In the genomic region with DNA sequence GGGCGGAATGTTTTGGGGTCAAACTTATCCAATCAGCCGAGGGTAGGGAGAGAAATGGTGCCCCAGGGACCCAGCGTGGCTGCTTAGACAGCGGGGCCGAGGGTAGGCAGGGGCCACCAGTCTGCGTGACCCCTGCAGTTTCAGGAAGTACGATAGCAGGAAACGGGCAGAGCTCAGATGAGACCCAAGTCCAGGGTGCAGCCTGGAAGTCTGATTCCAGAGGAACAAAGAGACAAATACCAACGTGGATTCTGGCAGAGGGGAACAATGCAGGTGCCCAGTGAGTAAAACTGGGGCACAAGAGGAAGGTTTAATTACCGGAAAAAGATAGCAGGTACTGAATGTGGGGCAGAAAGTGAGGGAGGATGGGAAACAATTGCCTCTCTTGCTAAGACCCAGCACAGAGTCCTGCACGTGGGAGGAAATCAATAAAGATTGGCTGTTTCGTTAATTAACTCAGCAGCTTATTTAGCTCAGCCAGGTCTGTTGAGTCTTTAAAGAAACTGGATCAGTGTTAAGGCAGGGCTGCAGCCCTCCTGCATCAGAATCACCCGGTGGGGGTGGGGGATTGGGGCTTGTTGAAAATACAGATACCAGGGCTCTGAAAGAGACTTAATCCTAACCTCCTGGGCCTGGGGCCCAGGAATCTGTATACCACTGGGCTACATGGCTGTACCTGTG, we compare ENCODE assay signal across 9 cellular contexts. TPM values are rescaled to one million over a fixed set of nuclear protein-coding genes. Genes with fewer than 3 reads are reported as not detected.
A peak's percentile ranks its signal among the peaks of the same experiment; 100 is the strongest.
DNase-seq lines count a peak whose midpoint lies in the region; ATAC-seq and TF ChIP-seq lines count a peak whose summit lies in the region.
"Had no signal": no experiment of that assay in that cellular context is flagged by ENCODE, and none has a peak within 500 bp of the region (broad histone marks: within the 10 kb centered on the region; RNA-seq: fewer than 3 reads in every experiment).

No MANE protein-coding gene starts in this region.

- no peak overlapping the region for H3K27ac ChIP-seq in osteoblast (ENCODE audit: low read depth, low read length)

- H3K27me3 ChIP-seq in osteoblast (ENCODE audit: insufficient read depth, low read length), result no peaks in the 10 kb centered on the region

- no peaks in the 10 kb centered on the region for H3K9me3 Mint-ChIP-seq in chondrocyte (ENCODE audit: low read depth)

- H3K4me1 Mint-ChIP-seq in chondrocyte (ENCODE audit: low read depth), result peaks cover 6% of the 10 kb centered on the region

- peaks cover 3% of the 10 kb centered on the region for H3K36me3 Mint-ChIP-seq in chondrocyte (ENCODE audit: low read depth)

- TF ChIP-seq CTCF in chondrocyte (IDR thresholded peaks at IDR 0.05) (no peak), osteoblast (IDR thresholded peaks at IDR 0.05; ENCODE audit: extremely low read depth, low read depth, low read length) (no peak)

- H3K27ac Mint-ChIP-seq in chondrocyte (ENCODE audit: unreplicated experiment), result no peak overlapping the region

- H3K36me3 ChIP-seq in osteoblast (ENCODE audit: insufficient read depth, low read length), result no peaks in the 10 kb centered on the region

- peak overlapping the region; percentile 56 for H3K4me3 Mint-ChIP-seq in chondrocyte (ENCODE audit: unreplicated experiment)

- peaks cover 4% of the 10 kb centered on the region for H3K27me3 Mint-ChIP-seq in chondrocyte (ENCODE audit: low read depth)

- DNase-seq in chondrocyte (ENCODE audit: low spot score) (no peak), osteoblast (ENCODE audit: insufficient read length, low spot score, missing footprints) (no peak), NCI-H748 treated with DMSO at 0.1 percent for 48 hours (lab: John Stamatoyannopoulos, UW) (no peak), NK-92 (lab: John Stamatoyannopoulos, UW; ENCODE audit: unreplicated experiment) (no peak), epidermal melanocyte (ENCODE audit: insufficient read length, low spot score) (no peak)
- DNase-seq: IMR-90 had no signal

- H3K4me2 ChIP-seq in osteoblast (ENCODE audit: insufficient read depth, low read length), result peak overlapping the region; percentile 75

- peak; percentile 70 for ATAC-seq in GM18502 (IDR thresholded peaks at IDR 0.05; ENCODE audit: poor library complexity, unreplicated experiment)
- ATAC-seq in HG03460 (IDR thresholded peaks at IDR 0.05; ENCODE audit: unreplicated experiment), result peak; percentile 79
- ATAC-seq in GM18870 (IDR thresholded peaks at IDR 0.05; ENCODE audit: unreplicated experiment), result no peak

- H4K20me1 ChIP-seq in osteoblast (ENCODE audit: insufficient read depth, low read length), result no peaks in the 10 kb centered on the region

- H3K9me3 ChIP-seq in osteoblast (ENCODE audit: low read depth, low read length), result no peaks in the 10 kb centered on the region

- peaks cover 5% of the 10 kb centered on the region for H3K4me1 ChIP-seq in osteoblast (ENCODE audit: insufficient read depth, low read length)

- no peaks in the 10 kb centered on the region for H3K79me2 ChIP-seq in osteoblast (ENCODE audit: insufficient read depth, low read length)

- H2AFZ ChIP-seq in osteoblast (ENCODE audit: low read length), result peak overlapping the region; percentile 87

- H3K4me3 ChIP-seq in osteoblast (ENCODE audit: insufficient read depth, low read length), result peak overlapping the region; percentile 58

RNA-seq across cellular contexts. Expression of gene NFE2L3, which starts 50.4 kb away (rescaled TPM):
- total RNA-seq in chondrocyte (0.17 to 0.79 TPM (median 0.52 TPM) in 3 replicates), osteoblast (0.59 and 1.4 TPM in 2 replicates)
